In the genomic region with DNA sequence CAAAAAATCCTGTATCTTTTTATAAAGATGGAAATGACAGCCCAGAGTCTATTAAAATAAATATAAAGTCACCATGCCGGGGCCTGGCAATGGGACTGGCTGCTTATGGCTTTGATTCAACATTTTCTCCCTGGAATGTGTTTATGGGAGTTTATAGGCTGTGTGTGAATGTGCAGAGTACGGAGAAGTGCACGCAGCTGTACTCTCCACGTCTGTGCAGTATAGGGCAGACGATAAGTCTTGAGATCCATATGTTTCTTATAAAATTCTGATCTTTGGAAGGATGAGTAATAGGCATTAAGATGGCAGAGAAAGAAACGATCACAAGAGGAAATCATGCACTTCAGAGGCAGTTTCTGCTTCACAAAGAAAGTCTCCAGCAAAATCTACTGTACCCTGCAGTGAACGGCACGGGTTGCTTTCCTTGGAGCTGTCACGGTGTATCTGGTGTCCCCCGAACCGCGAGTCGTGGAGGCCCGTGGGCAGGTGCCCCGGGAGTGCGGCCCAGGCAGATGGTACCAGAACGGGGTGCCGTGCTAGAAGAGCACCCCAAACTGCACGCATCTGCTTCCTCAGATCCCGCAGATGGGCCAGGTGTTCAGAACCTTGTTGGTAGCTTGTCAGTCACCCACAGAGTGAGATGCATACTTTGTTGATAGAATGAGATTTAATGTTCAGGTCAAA, we compare ENCODE assay signal across 1 cellular context.
TF ChIP-seq lines count a peak whose summit lies in the region.

No MANE protein-coding gene starts in this region.

TF ChIP-seq in IMR-90, 13 proteins besides CTCF, POLR2A, EP300 and RAD21:
- TF ChIP-seq NFE2L2 (IDR thresholded peaks at IDR 0.05; ENCODE audit: low read depth, low read length) (no peak), MAFK (IDR thresholded peaks at IDR 0.05; ENCODE audit: low read depth, low read length) (no peak), ELK1 (IDR thresholded peaks at IDR 0.05; ENCODE audit: borderline replicate concordance, low read depth, low read length) (no peak), CHD1 (IDR thresholded peaks at IDR 0.05; ENCODE audit: low read depth, low read length) (no peak), CEBPB (IDR thresholded peaks at IDR 0.05; ENCODE audit: low read depth, low read length) (no peak), BHLHE40 (IDR thresholded peaks at IDR 0.05; ENCODE audit: low read depth, low read length) (no peak), MAZ (IDR thresholded peaks at IDR 0.05; ENCODE audit: borderline replicate concordance, low read depth, low read length) (no peak), SMC3 (IDR thresholded peaks at IDR 0.05; ENCODE audit: low read depth, low read length) (no peak), MXI1 (IDR thresholded peaks at IDR 0.05; ENCODE audit: borderline replicate concordance, low read depth, low read length) (no peak), RFX5 (IDR thresholded peaks at IDR 0.05; ENCODE audit: low read depth, low read length) (no peak), FOS (IDR thresholded peaks at IDR 0.05; ENCODE audit: low read depth, low read length) (no peak), RCOR1 (IDR thresholded peaks at IDR 0.05; ENCODE audit: insufficient replicate concordance, low read length) (no peak)
- TF ChIP-seq, protein P1, sequence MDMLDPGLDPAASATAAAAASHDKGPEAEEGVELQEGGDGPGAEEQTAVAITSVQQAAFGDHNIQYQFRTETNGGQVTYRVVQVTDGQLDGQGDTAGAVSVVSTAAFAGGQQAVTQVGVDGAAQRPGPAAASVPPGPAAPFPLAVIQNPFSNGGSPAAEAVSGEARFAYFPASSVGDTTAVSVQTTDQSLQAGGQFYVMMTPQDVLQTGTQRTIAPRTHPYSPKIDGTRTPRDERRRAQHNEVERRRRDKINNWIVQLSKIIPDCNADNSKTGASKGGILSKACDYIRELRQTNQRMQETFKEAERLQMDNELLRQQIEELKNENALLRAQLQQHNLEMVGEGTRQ (IDR thresholded peaks at IDR 0.05; ENCODE audit: low read depth, low read length): no peak
TF ChIP-seq in IMR-90: peak in this region for 0.
